Comparison of ENCODE assay signal across 8 cellular contexts in genomic region chr12:96194901-96195844, GRCh38. TPM values are rescaled to one million over a fixed set of nuclear protein-coding genes. Genes with fewer than 3 reads are reported as not detected.
DNase-seq lines count a peak whose midpoint lies in the region; TF ChIP-seq lines count a peak whose summit lies in the region.

No MANE protein-coding gene starts in this region.

- 5% methylated on average over 58 of the region's 58 CpGs for WGBS in liver

- H3K4me3 ChIP-seq in MM.1S (ENCODE audit: low read length) (peak overlapping the region; percentile 95), liver (ENCODE audit: low read depth in 1 of 3, low read length in 3 of 3) (peak overlapping the region; percentile 63 to 90 (median 79))

- peak overlapping the region; percentile 91 for H3K9ac ChIP-seq in MM.1S (ENCODE audit: low read length)
- peak overlapping the region; percentile 51 to 74 for H3K9ac ChIP-seq in liver (ENCODE audit: low read depth in 1 of 2, low read length in 2 of 2)

- H3K36me3 ChIP-seq in MM.1S (replicated peaks; ENCODE audit: insufficient read depth, low read length) (no peaks in the 10 kb centered on the region), liver (ENCODE audit: control insufficient read depth in 4 of 4, insufficient read depth in 3 of 4, low read depth in 1 of 4, low read length in 3 of 4) (no peaks in the 10 kb centered on the region)

- peak overlapping the region; percentile 30 for H2AFZ ChIP-seq in MM.1S (ENCODE audit: low read length)

- H3K4me1 ChIP-seq in MM.1S (ENCODE audit: low read length): peaks cover 37% of the 10 kb centered on the region
- H3K4me1 ChIP-seq in liver (ENCODE audit: control insufficient read depth in 4 of 4, insufficient read depth in 4 of 4, low read length in 3 of 4): peaks cover 0 to 8% (median 5%) of the 10 kb centered on the region in 4 donors

- TF ChIP-seq RAD21 in liver (IDR thresholded peaks at IDR 0.05): no peak

- H3K27me3 ChIP-seq in MM.1S (replicated peaks; ENCODE audit: insufficient read depth, low read length): no peaks in the 10 kb centered on the region
- H3K27me3 ChIP-seq in liver (ENCODE audit: control insufficient read depth in 4 of 4, insufficient read depth in 4 of 4, low read length in 3 of 4): no peaks in the 10 kb centered on the region

- H3F3A ChIP-seq in MM.1S (ENCODE audit: insufficient read depth, low read length): peaks cover 42% of the 10 kb centered on the region

- no peak for TF ChIP-seq CTCF in GM13976 (IDR thresholded peaks at IDR 0.05; ENCODE audit: borderline replicate concordance, control extremely low read depth, extremely low read depth, insufficient read depth, missing control alignments)
- no peak for TF ChIP-seq CTCF in MM.1S (IDR thresholded peaks at IDR 0.05; ENCODE audit: low read length)
- no peak for TF ChIP-seq CTCF in liver (IDR thresholded peaks at IDR 0.05; ENCODE audit: low read depth, low read length, missing input control)

- CTCF ChIA-PET in HEK293T (lab: Yijun Ruan, JAX): interaction anchor here (1.2 kb wide), 1 partner anchor 20 kb away, joined by 10 read pairs; no protein-coding TSS in a partner anchor

- no peaks in the 10 kb centered on the region for H3K9me3 ChIP-seq in MM.1S (replicated peaks; ENCODE audit: insufficient read depth, low read length)
- H3K9me3 ChIP-seq in liver (ENCODE audit: control insufficient read depth in 4 of 4, low read length in 3 of 4): no peaks in the 10 kb centered on the region

- H3K9me2 ChIP-seq in MM.1S (replicated peaks; ENCODE audit: insufficient read depth, low read length): no peaks in the 10 kb centered on the region

- DNase-seq in GM13976 (ENCODE audit: low spot score) (peak; percentile 81), HEK293T (ENCODE audit: extremely low spot score) (peak; percentile 42), MM.1S (peak; percentile 95), dedifferentiated amniotic fluid mesenchymal stem cell (ENCODE audit: extremely low spot score) (peak; percentile 84), NCI-H2107 (lab: John Stamatoyannopoulos, UW) (no peak)
- DNase-seq in activated CD4-positive, alpha-beta T cell treated with anti-CD3 and anti-CD28 coated beads for 4 hours: peak; percentile 76 to 78
- peak; percentile 43 to 68 (median 60) for DNase-seq in stimulated activated CD4-positive, alpha-beta T cell treated with anti-CD3 and anti-CD28 coated beads, TNF-alpha, amount 100 ng/mL, for 24 hours (ENCODE audit: low read depth in 3 of 3)

- no peaks in the 10 kb centered on the region for H4K20me1 ChIP-seq in MM.1S (ENCODE audit: insufficient read depth, low read length)

- H3K27ac ChIP-seq in MM.1S (ENCODE audit: low read length): peak overlapping the region; percentile 100
- peak overlapping the region; percentile 53 to 81 for H3K27ac ChIP-seq in liver (ENCODE audit: low read depth in 1 of 2, low read length in 2 of 2)

- peak overlapping the region; percentile 97 for H3K4me2 ChIP-seq in MM.1S (ENCODE audit: low read depth, low read length)

- POLR2A ChIA-PET in HEK293T (lab: Yijun Ruan, JAX): interaction anchor here (0.7 to 1.4 kb wide), 2 partner anchors 13 to 202 kb away, joined by 3 read pairs; no protein-coding TSS in a partner anchor

- peaks cover 49% of the 10 kb centered on the region for H3K79me2 ChIP-seq in MM.1S (ENCODE audit: low read length)

- in situ Hi-C loops in GM13976 (cut with MboI; ENCODE audit: low sequenced_read_pairs, unreplicated experiment): no loop called here

TF ChIP-seq in HEK293T, 16 proteins besides CTCF, POLR2A, EP300 and RAD21:
- TF ChIP-seq L3MBTL2 (conservative IDR thresholded peaks at IDR 0.05) (peak; percentile 46; the same call in 1 of the 2 replicates), SUZ12 (IDR thresholded peaks at IDR 0.05) (no peak), ZNF384 (IDR thresholded peaks at IDR 0.05) (no peak), HDGF (IDR thresholded peaks at IDR 0.05; ENCODE audit: borderline replicate concordance) (no peak), SP1 (IDR thresholded peaks at IDR 0.05) (no peak), FOXA1 (IDR thresholded peaks at IDR 0.05) (no peak), ARNT (IDR thresholded peaks at IDR 0.05) (no peak)

TF ChIP-seq in liver, 16 proteins besides CTCF, POLR2A, EP300 and RAD21:
- TF ChIP-seq JUND (IDR thresholded peaks at IDR 0.05) (peak in 1 of 2 donors; percentile 10), EGR1 (IDR thresholded peaks at IDR 0.05; ENCODE audit: low read depth in 2 of 2) (no peak)

RNA-seq across cellular contexts. Expression of gene ELK3, which starts 1.0 kb away (rescaled TPM):
- 1 to 10 TPM; 4.1 to 4.9 TPM for total RNA-seq in liver
- polyA plus RNA-seq in liver: 1 to 10 TPM; 3.7 to 5.2 TPM
